8 cellular contexts compared by ENCODE assay signal in the genomic region with DNA sequence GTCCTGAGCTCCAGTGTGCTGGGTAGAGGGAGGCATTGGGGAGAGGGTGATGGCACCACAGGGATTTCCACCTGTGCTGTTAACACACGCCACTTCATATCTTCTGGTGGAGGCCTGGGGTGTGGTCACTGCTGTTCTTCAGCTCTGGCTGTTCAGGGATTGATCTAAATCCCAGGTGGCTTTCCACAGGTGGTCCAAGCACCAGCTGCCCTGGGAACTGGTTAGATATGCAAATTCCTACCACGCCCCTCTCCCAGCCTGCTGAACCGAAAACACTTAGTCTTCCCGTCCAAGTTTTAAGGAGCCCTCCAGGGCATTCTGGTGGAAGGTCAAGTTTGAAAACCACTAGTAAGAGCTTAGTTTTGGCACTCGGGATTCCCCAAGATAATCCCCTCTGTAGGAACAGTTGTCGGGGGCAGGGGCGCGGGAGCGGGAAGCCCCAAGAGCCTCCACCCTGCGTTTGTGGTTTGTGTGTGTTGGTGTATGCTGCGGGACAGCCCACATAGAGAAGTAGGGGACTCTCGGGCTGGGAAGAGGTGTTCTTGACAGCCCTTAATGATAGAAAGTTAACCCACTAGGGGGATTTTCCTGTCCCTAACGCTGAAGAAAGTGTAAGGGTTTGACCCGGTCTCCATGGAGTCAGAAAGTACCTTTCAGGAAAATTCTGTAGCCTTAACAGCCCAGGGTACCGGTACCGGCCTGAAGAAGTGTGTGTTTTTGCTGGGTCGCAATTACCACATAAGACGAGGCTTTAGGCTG.
DNase-seq lines count a peak whose midpoint lies in the region; ATAC-seq and TF ChIP-seq lines count a peak whose summit lies in the region.

No MANE protein-coding gene starts in this region.

- peak; percentile 30 for ATAC-seq in HG03460 (IDR thresholded peaks at IDR 0.05; ENCODE audit: unreplicated experiment)
- ATAC-seq in effector memory CD8-positive, alpha-beta T cell (replicated peaks): no peak

- TF ChIP-seq CTCF in GM12864 (IDR thresholded peaks at IDR 0.05; ENCODE audit: low read depth, low read length, missing control alignments) (no peak), GM10266 (IDR thresholded peaks at IDR 0.05; ENCODE audit: control insufficient read depth, insufficient read depth, low read depth, missing control alignments) (no peak)

- H3K9me3 Mint-ChIP-seq in effector memory CD8-positive, alpha-beta T cell: no peaks in the 10 kb centered on the region

- peak overlapping the region; percentile 9; the same call in 1 of the 2 replicates for H3K4me3 ChIP-seq in GM12864 (ENCODE audit: low read depth, low read length)
- H3K4me3 ChIP-seq in rectal smooth muscle tissue (ENCODE audit: low read length): no peak overlapping the region

- H3K27me3 Mint-ChIP-seq in effector memory CD8-positive, alpha-beta T cell: no peaks in the 10 kb centered on the region

- H3K36me3 ChIP-seq in rectal smooth muscle tissue (ENCODE audit: control insufficient read depth, insufficient read depth, low read length): no peaks in the 10 kb centered on the region

- H3K36me3 Mint-ChIP-seq in effector memory CD8-positive, alpha-beta T cell (ENCODE audit: insufficient read depth): no peaks in the 10 kb centered on the region

- no peaks in the 10 kb centered on the region for H3K27me3 ChIP-seq in rectal smooth muscle tissue (ENCODE audit: control insufficient read depth, insufficient read depth, low read length)

- DNase-seq in GM12864 (ENCODE audit: low read depth) (no peak), C1 segment of cervical spinal cord (lab: John Stamatoyannopoulos, UW) (no peak), SIG-M5 treated with dmso at 0.1 percent for 504 hours (lab: John Stamatoyannopoulos, UW; ENCODE audit: unreplicated experiment) (no peak), GM10266 (ENCODE audit: extremely low spot score) (no peak)
- no peak for DNase-seq in effector memory CD8-positive, alpha-beta T cell
- no peak for DNase-seq in stimulated activated CD4-positive, alpha-beta T cell treated with anti-CD3 and anti-CD28 coated beads, Interleukin-4, amount 100 ng/mL, for 4 hours

- H3K9ac ChIP-seq in rectal smooth muscle tissue (ENCODE audit: low read length): no peak overlapping the region

- peak overlapping the region; percentile 5 to 60 for H3K27ac Mint-ChIP-seq in effector memory CD8-positive, alpha-beta T cell

- H3K4me1 Mint-ChIP-seq in effector memory CD8-positive, alpha-beta T cell (ENCODE audit: low read depth in 2 of 2): peaks cover 15 to 18% of the 10 kb centered on the region in 2 donors

- H3K4me1 ChIP-seq in rectal smooth muscle tissue (ENCODE audit: control insufficient read depth, insufficient read depth, low read length): peaks cover 6% of the 10 kb centered on the region

- peak overlapping the region; percentile 22 to 33 for H3K4me3 Mint-ChIP-seq in effector memory CD8-positive, alpha-beta T cell

- H3K27ac ChIP-seq in rectal smooth muscle tissue (ENCODE audit: low read depth, low read length): peak overlapping the region; percentile 83
